ENCODE assay signal across 11 cellular contexts in genomic region chr14:22615765-22616164, GRCh38. TPM values are rescaled to one million over a fixed set of nuclear protein-coding genes. Genes with fewer than 3 reads are reported as not detected.
"Had no signal": no experiment of that assay in that cellular context is flagged by ENCODE, and none has a peak within 500 bp of the region (broad histone marks: within the 10 kb centered on the region; RNA-seq: fewer than 3 reads in every experiment).

No MANE protein-coding gene starts in this region.

RNA-seq across cellular contexts. Expression of gene OR6J1, which starts 28.4 kb away (rescaled TPM):
- total RNA-seq: OCI-LY7; PC-3; Right ventricle myocardium inferior; Right ventricle myocardium superior; RPMI7951; SJCRH30; SJSA1; SK-MEL-5; T-cell; T-helper 1 cell treated with Interleukin-12 subunit alpha and Interleukin-12 subunit beta and Interleukin-4 antibody, amounts not matched to agents 30 ng/mL and 1 ng/mL, for 36 hours had no signal
- polyA plus RNA-seq: SK-N-SH had no signal
